ENCODE assay signal across 14 cellular contexts in genomic region chrX:42678133-42678532, GRCh38.
A peak's percentile ranks its signal among the peaks of the same experiment; 100 is the strongest.
DNase-seq lines count a peak whose midpoint lies in the region; ATAC-seq, FAIRE-seq and TF ChIP-seq lines count a peak whose summit lies in the region.
"Had no signal": no experiment of that assay in that cellular context is flagged by ENCODE, and none has a peak within 500 bp of the region (broad histone marks: within the 10 kb centered on the region; RNA-seq: fewer than 3 reads in every experiment).

No MANE protein-coding gene starts in this region.

- H3K4me1 Mint-ChIP-seq in activated T-cell treated with anti-CD3 and anti-CD28 coated beads, Interleukin-2, amount 50 U/mL, for 24 hours (ENCODE audit: low read depth): no peaks in the 10 kb centered on the region
- H3K4me1 Mint-ChIP-seq: CD4-positive, alpha-beta memory T cell had no signal

- in situ Hi-C loops in SK-MEL-5 (cut with HindIII; ENCODE audit: low pct_unique_long_range_greater_than_20kb, low sequenced_read_pairs): no loop called here

- H2AFZ ChIP-seq in keratinocyte (ENCODE audit: control insufficient read depth, low read length): no peak overlapping the region

- H3K9ac ChIP-seq in keratinocyte (ENCODE audit: control insufficient read depth, extremely low read depth, insufficient read depth, low read length): no peak overlapping the region
- H3K9ac ChIP-seq: SK-N-SH had no signal

- no peak for ATAC-seq in GM19324 (IDR thresholded peaks at IDR 0.05; ENCODE audit: low FRiP score, unreplicated experiment)

- H3K4me2 ChIP-seq in keratinocyte (ENCODE audit: control insufficient read depth, extremely low read depth, insufficient read depth, low read depth, low read length): no peak overlapping the region
- H3K4me2 ChIP-seq: SK-N-SH had no signal

- H3K36me3 ChIP-seq in keratinocyte (ENCODE audit: control insufficient read depth in 2 of 2, extremely low read depth in 1 of 2, insufficient read depth in 2 of 2, low read length in 2 of 2): no peaks in the 10 kb centered on the region
- H3K36me3 ChIP-seq: prostate gland had no signal

- H3K9me3 ChIP-seq in keratinocyte (ENCODE audit: control insufficient read depth, low read depth, low read length): no peaks in the 10 kb centered on the region
- H3K9me3 ChIP-seq: prostate gland, SK-N-SH had no signal

- no peak overlapping the region for H3K4me3 Mint-ChIP-seq in activated T-cell treated with anti-CD3 and anti-CD28 coated beads, Interleukin-2, amount 50 U/mL, for 24 hours
- H3K4me3 Mint-ChIP-seq: CD4-positive, alpha-beta memory T cell; memory B cell had no signal

- TF ChIP-seq CTCF in AG09309 (IDR thresholded peaks at IDR 0.05; ENCODE audit: control insufficient read depth, insufficient read depth, low read depth, low read length, missing control alignments): peak; percentile 13
- peak in 2 of 3 experiments; percentile 10 to 14 for TF ChIP-seq CTCF in keratinocyte (optimal IDR thresholded peaks at IDR 0.05 in 1 of 3, IDR thresholded peaks at IDR 0.05 in 1 of 3, conservative IDR thresholded peaks at IDR 0.05 in 1 of 3; ENCODE audit: extremely low read depth in 1 of 3, insufficient read depth in 2 of 3, low read length in 3 of 3)

- dilution Hi-C loops in keratinocyte (cut with MboI; ENCODE audit: extremely low pct_ligation_motif_present, low sequenced_read_pairs): no loop called here

- H3K9me3 Mint-ChIP-seq in activated T-cell treated with anti-CD3 and anti-CD28 coated beads, Interleukin-2, amount 50 U/mL, for 24 hours: no peaks in the 10 kb centered on the region

- H3K4me3 ChIP-seq in AG09309 (ENCODE audit: control insufficient read depth, low read depth, low read length): no peak overlapping the region
- no peak overlapping the region for H3K4me3 ChIP-seq in keratinocyte (ENCODE audit: control insufficient read depth in 2 of 3, extremely low read depth in 1 of 3, insufficient read depth in 2 of 3, low read depth in 1 of 3, low read length in 3 of 3)
- H3K4me3 ChIP-seq: prostate gland had no signal

- peaks cover 11% of the 10 kb centered on the region for H3K27me3 Mint-ChIP-seq in activated T-cell treated with anti-CD3 and anti-CD28 coated beads, Interleukin-2, amount 50 U/mL, for 24 hours
- H3K27me3 Mint-ChIP-seq: CD4-positive, alpha-beta memory T cell; memory B cell had no signal

- DNase-seq in AG09309 (ENCODE audit: low read depth) (no peak), GM19239 (ENCODE audit: insufficient read length, low spot score) (no peak), SK-MEL-5 (ENCODE audit: low read depth, low spot score) (peak; percentile 47), keratinocyte (ENCODE audit: low read depth, low spot score) (no peak), COLO668 (lab: John Stamatoyannopoulos, UW; ENCODE audit: unreplicated experiment) (no peak), iPS-NIHi7 (ENCODE audit: extremely low spot score) (no peak)
- DNase-seq in activated T-cell treated with anti-CD3 and anti-CD28 coated beads, Interleukin-2, amount 50 U/mL, for 24 hours: no peak
- DNase-seq: activated effector memory CD4-positive, alpha-beta T cell treated with Interleukin-2 at 50 U/mL for 16 hours; CD4-positive, alpha-beta memory T cell; SK-N-SH had no signal

- no peak overlapping the region for H3K27ac Mint-ChIP-seq in activated T-cell treated with anti-CD3 and anti-CD28 coated beads, Interleukin-2, amount 50 U/mL, for 24 hours
- H3K27ac Mint-ChIP-seq: memory B cell had no signal

- H3K9me1 ChIP-seq in keratinocyte (ENCODE audit: control insufficient read depth, extremely low read depth, insufficient read depth, low read length): no peaks in the 10 kb centered on the region

- no peak overlapping the region for H3K27ac ChIP-seq in keratinocyte (ENCODE audit: control insufficient read depth, insufficient read depth, low read length)
- H3K27ac ChIP-seq: prostate gland had no signal

- no peaks in the 10 kb centered on the region for H4K20me1 ChIP-seq in keratinocyte (ENCODE audit: control insufficient read depth, extremely low read depth, insufficient read depth, low read length)

- no peaks in the 10 kb centered on the region for H3K4me1 ChIP-seq in keratinocyte (ENCODE audit: control insufficient read depth, extremely low read depth, insufficient read depth, low read length)
- H3K4me1 ChIP-seq: prostate gland had no signal

- no peaks in the 10 kb centered on the region for H3K36me3 Mint-ChIP-seq in activated T-cell treated with anti-CD3 and anti-CD28 coated beads, Interleukin-2, amount 50 U/mL, for 24 hours (ENCODE audit: low read depth)
- H3K36me3 Mint-ChIP-seq: CD4-positive, alpha-beta memory T cell; memory B cell had no signal

- peak; percentile 23 for FAIRE-seq in GM19239 (lab: Jason Lieb, UNC)
- no peak for FAIRE-seq in keratinocyte (lab: Jason Lieb, UNC)
- FAIRE-seq: GM12892 had no signal

- H3K27me3 ChIP-seq in keratinocyte (ENCODE audit: control insufficient read depth, extremely low read depth, insufficient read depth, low read length): no peaks in the 10 kb centered on the region

- H3K79me2 ChIP-seq in keratinocyte (ENCODE audit: control insufficient read depth, insufficient read depth, low read length): no peaks in the 10 kb centered on the region
